8 cellular contexts compared by ENCODE assay signal in genomic region chr1:144461136-144461759, GRCh38. TPM values are rescaled to one million over a fixed set of nuclear protein-coding genes. Genes with fewer than 3 reads are reported as not detected.
DNase-seq lines count a peak whose midpoint lies in the region; ATAC-seq and TF ChIP-seq lines count a peak whose summit lies in the region.
"Not testable (repeated sequence)": the region's sequence is repeated elsewhere in the genome, so short reads cannot be mapped to it uniquely, and the experiment has no call there.

NBPF15 (minus strand) TSS chr1:144461669; CDS start chr1:144440003, 21,666 bp downstream.

- peak within 1 kb of the TSS; percentile 61 for H3K4me3 ChIP-seq in astrocyte of the spinal cord (ENCODE audit: low read depth, low read length)
- peak within 1 kb of the TSS; percentile 67 to 70 for H3K4me3 ChIP-seq in right atrium auricular region
- H3K4me3 ChIP-seq in prostate gland = peak within 1 kb of the TSS; percentile 55 to 59
- peak within 1 kb of the TSS; percentile 81 for H3K4me3 ChIP-seq in thoracic aorta

- H3K36me3 ChIP-seq in right atrium auricular region, prostate gland, thoracic aorta: not testable (repeated sequence)

- ATAC-seq in HG02798 (IDR thresholded peaks at IDR 0.05; ENCODE audit: poor library complexity, unreplicated experiment) (peak; percentile 98), thoracic aorta (ENCODE audit: insufficient number of reproducible peaks, low FRiP score, low read depth) (peak; percentile 60)

- H3K27me3 ChIP-seq in right atrium auricular region; prostate gland (replicated peaks; ENCODE audit: insufficient read depth); thoracic aorta (replicated peaks; ENCODE audit: insufficient read depth): not testable (repeated sequence)

- TF ChIP-seq POLR2A in GM15510 (IDR thresholded peaks at IDR 0.05; ENCODE audit: borderline replicate concordance, extremely low read depth, insufficient read length) (peak; percentile 35), prostate gland (IDR thresholded peaks at IDR 0.05) (peak; percentile 35)

- H3K4me1 ChIP-seq in right atrium auricular region; prostate gland (replicated peaks); thoracic aorta (ENCODE audit: control insufficient read depth in 1 of 2, low read depth in 2 of 2): not testable (repeated sequence)

- H3K9me3 ChIP-seq in right atrium auricular region, prostate gland, thoracic aorta: not testable (repeated sequence)

- WGBS in prostate gland = 2% methylated on average over 22 of the region's 71 CpGs

- H3K27ac ChIP-seq in VCaP (peak within 1 kb of the TSS; percentile 34), right atrium auricular region (peak within 1 kb of the TSS; percentile 50 to 79), prostate gland (peak within 1 kb of the TSS; percentile 48 to 67), thoracic aorta (peak within 1 kb of the TSS in 1 of 2 donors; percentile 57)

- DNase-seq in NCI-H146 treated with DMSO at 0.1 percent for 48 hours (lab: John Stamatoyannopoulos, UW; ENCODE audit: unreplicated experiment) (peak; percentile 29), astrocyte of the spinal cord (ENCODE audit: low read depth, low spot score) (peak; percentile 47), right atrium auricular region (ENCODE audit: low spot score) (peak; percentile 72), prostate gland (ENCODE audit: low spot score) (peak; percentile 51), thoracic aorta (ENCODE audit: low spot score) (peak; percentile 9)

- in situ Hi-C loops in astrocyte of the spinal cord (cut with HindIII; ENCODE audit: low sequenced_read_pairs) = not testable (repeated sequence)

- intact Hi-C loops in prostate gland (cut with DNase I) = not testable (repeated sequence)

- TF ChIP-seq CTCF in VCaP (conservative IDR thresholded peaks at IDR 0.05); astrocyte of the spinal cord (IDR thresholded peaks at IDR 0.05; ENCODE audit: low read depth, low read length); right atrium auricular region (IDR thresholded peaks at IDR 0.05); prostate gland (IDR thresholded peaks at IDR 0.05); thoracic aorta (IDR thresholded peaks at IDR 0.05): not testable (repeated sequence)

RNA-seq across cellular contexts. Expression of gene NBPF15, which starts in this region (rescaled TPM):
- total RNA-seq in right atrium auricular region = 1 to 10 TPM; 5.5 to 8.9 TPM
- 10 to 100 TPM; 16.9 to 18.1 TPM for total RNA-seq in prostate gland
- total RNA-seq in thoracic aorta = 10 to 100 TPM; 19.5 to 59.7 TPM

Comparison
In these comparisons a context has a peak if more than half of its experiments do, and no peak if none do; other contexts are left out.
1. DNase-seq: peak in every context shown above with its lines; median percentile 72 in right atrium auricular region; 51 in prostate gland; 47 in astrocyte of the spinal cord; 29 in NCI-H146 treated with DMSO at 0.1 percent for 48 hours; 9 in thoracic aorta.